17 cellular contexts compared by ENCODE assay signal in genomic region chr6:145763742-145764141, GRCh38.
"Had no signal": no experiment of that assay in that cellular context is flagged by ENCODE, and none has a peak within 500 bp of the region (broad histone marks: within the 10 kb centered on the region; RNA-seq: fewer than 3 reads in every experiment).

No MANE protein-coding gene starts in this region.

- H3K79me2 ChIP-seq: hepatocyte had no signal

- H3K36me3 ChIP-seq: neutrophil, uterus had no signal

- ATAC-seq: foreskin keratinocyte; mucosa of descending colon; naive thymus-derived CD8-positive, alpha-beta T cell; psoas muscle had no signal

- H2AFZ ChIP-seq: hepatocyte had no signal

- H3K4me3 Mint-ChIP-seq: endodermal cell; naive thymus-derived CD8-positive, alpha-beta T cell; type B pancreatic cell had no signal

- H3K36me3 Mint-ChIP-seq: naive thymus-derived CD8-positive, alpha-beta T cell; type B pancreatic cell had no signal

- H3K27me3 Mint-ChIP-seq: naive thymus-derived CD8-positive, alpha-beta T cell; type B pancreatic cell had no signal

- H3K4me3 ChIP-seq: coronary artery, hepatocyte, mucosa of descending colon, psoas muscle, smooth muscle cell, uterus had no signal

- H3K9me3 Mint-ChIP-seq: naive thymus-derived CD8-positive, alpha-beta T cell; type B pancreatic cell had no signal

- H3K9me3 ChIP-seq: mucosa of descending colon, neutrophil, psoas muscle, uterus had no signal

- FAIRE-seq: endothelial cell of umbilical vein had no signal

- H3K27ac ChIP-seq: coronary artery, foreskin keratinocyte, hepatocyte, neutrophil, psoas muscle, uterus had no signal

- H3K4me1 Mint-ChIP-seq: endodermal cell had no signal

- H3K4me2 ChIP-seq: hepatocyte, smooth muscle cell had no signal

- H3K27ac Mint-ChIP-seq: endodermal cell; naive thymus-derived CD8-positive, alpha-beta T cell; type B pancreatic cell had no signal

- H3K27me3 ChIP-seq: foreskin keratinocyte, hepatocyte, neutrophil, uterus had no signal

- H3K4me1 ChIP-seq: foreskin keratinocyte, uterus had no signal

- DNase-seq: effector CD4-positive, alpha-beta T cell; endodermal cell; erythroblast; foreskin keratinocyte; mammary epithelial cell; mucosa of descending colon; naive thymus-derived CD8-positive, alpha-beta T cell; psoas muscle; stimulated activated CD4-positive, alpha-beta T cell treated with anti-CD3 and anti-CD28 coated beads, Interleukin-2, amount 100 ng/mL, for 48 hours; stimulated activated naive CD4-positive, alpha-beta T cell treated with Interleukin-2 at 50 U/mL for 16 hours; uterus had no signal
